In the genomic region with DNA sequence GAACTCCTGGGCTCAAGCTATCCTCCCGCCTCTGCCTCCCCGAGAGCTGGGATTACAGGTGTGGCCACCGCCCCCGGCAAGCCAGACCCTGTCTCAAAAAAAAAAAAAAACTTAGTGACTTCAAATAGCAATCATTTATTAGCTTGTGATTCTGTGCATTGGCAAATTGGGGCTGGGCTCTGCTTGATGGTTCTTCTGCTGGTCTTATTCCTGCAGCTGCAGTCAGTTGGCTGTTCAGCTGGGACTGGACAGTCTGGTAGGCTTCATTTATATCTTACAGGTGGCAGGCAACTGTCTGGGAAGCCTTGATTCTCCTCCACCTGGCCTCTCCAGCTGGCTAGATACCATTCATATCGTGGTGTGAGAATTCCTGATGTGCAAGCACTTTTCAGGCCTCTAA, we compare ENCODE assay signal across 27 cellular contexts. TPM values are rescaled to one million over a fixed set of nuclear protein-coding genes. Genes with fewer than 3 reads are reported as not detected.
"Had no signal": no experiment of that assay in that cellular context is flagged by ENCODE, and none has a peak within 500 bp of the region (broad histone marks: within the 10 kb centered on the region; RNA-seq: fewer than 3 reads in every experiment).

No MANE protein-coding gene starts in this region.

- H3K27ac Mint-ChIP-seq: IgD-negative memory B cell had no signal

- H3K4me2 ChIP-seq: SK-N-SH had no signal

- H3K9ac ChIP-seq: SK-N-SH had no signal

- H3K27ac ChIP-seq: RWPE1 had no signal

- H3K9me2 ChIP-seq: SK-N-SH had no signal

- DNase-seq: KBM-7, MV-4-11, NCI-H1048, NCI-H1105 treated with DMSO at 0.1 percent for 48 hours, NCI-H1417 treated with DMSO at 0.1 percent for 48 hours, NCI-H146, NCI-H1694 treated with DMSO at 0.1 percent for 48 hours, NCI-H1930, NCI-H2081, NCI-H2107, NCI-H2227 treated with DMSO at 0.1 percent for 48 hours, NCI-H524, NCI-H526 treated with DMSO at 0.1 percent for 48 hours, NCI-H748 treated with DMSO at 0.1 percent for 48 hours, PC-3, SHP77, SK-N-SH, T-helper 1 cell had no signal

- ATAC-seq: Panc1, PC-3 had no signal

- H3K36me3 Mint-ChIP-seq: IgD-negative memory B cell had no signal

- H3K4me3 Mint-ChIP-seq: IgD-negative memory B cell had no signal

- H3K9me3 ChIP-seq: SK-N-SH had no signal

- H3K9me3 Mint-ChIP-seq: IgD-negative memory B cell had no signal

- H3K27me3 Mint-ChIP-seq: IgD-negative memory B cell had no signal

RNA-seq across cellular contexts. Expression of a gene that starts 7.4 kb away (rescaled TPM):
- total RNA-seq: HT1080, LHCN-M2, MCF 10A, NCI-H460, OCI-LY7 had no signal

RNA-seq across cellular contexts. Expression of a gene that starts 42.4 kb away (rescaled TPM):
- total RNA-seq: HT1080, LHCN-M2, MCF 10A, NCI-H460, PC-3, SK-MEL-5 had no signal
- polyA plus RNA-seq: IgD-negative memory B cell had no signal
